ENCODE assay signal across 11 cellular contexts in the genomic region with DNA sequence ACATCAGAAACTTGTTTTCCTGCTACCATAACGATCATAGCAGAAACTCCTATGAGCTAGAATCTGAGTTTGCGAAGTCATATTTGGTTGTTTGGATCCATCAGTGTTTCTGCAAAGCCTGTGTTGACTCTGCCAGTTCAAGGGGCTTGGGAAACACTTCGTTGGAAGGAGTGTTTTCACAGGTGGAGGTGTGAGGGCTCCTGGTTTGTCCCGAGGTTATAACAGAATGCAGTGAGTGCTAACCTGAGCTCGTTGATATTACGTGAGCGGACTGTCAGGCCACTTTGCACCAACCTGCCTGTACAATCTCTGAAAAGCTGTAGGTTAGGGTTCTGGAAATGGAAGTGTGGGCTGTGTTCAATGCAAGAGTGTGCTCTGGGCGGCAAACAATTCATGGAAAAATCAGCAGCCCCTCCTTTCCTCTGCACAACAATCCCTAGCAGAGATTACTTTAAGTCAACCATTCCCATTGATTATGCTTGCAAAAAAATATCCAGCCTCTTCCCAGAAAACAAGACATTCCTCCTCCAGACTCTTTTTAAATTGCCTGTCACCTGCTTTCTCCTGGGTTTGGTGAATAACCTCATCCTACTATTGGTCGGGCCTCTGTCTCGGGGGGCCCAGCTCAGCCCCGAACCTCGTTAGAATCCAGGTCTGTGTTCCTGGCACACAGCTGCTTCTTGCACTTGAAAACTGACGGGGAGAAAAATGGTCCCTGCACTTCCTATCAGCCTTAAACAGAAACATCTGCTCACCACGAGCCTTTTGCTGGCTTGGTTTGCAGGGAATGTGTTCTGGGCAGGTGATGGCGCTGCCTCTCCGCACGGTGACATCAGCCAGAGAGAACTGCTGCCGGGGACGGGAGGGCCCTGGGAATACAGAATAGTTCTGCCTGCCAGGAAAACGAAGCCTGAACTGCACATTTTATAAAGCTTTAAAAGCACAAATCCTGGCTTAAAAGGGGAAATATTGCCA.
A peak's percentile ranks its signal among the peaks of the same experiment; 100 is the strongest.
DNase-seq lines count a peak whose midpoint lies in the region; ATAC-seq and TF ChIP-seq lines count a peak whose summit lies in the region.
"Had no signal": no experiment of that assay in that cellular context is flagged by ENCODE, and none has a peak within 500 bp of the region (broad histone marks: within the 10 kb centered on the region; RNA-seq: fewer than 3 reads in every experiment).

No MANE protein-coding gene starts in this region.

- no peaks in the 10 kb centered on the region for H3F3A ChIP-seq in smooth muscle cell (ENCODE audit: low read depth)

- H3K79me2 ChIP-seq in smooth muscle cell (ENCODE audit: low read depth), result no peaks in the 10 kb centered on the region

- H3K27ac ChIP-seq in gastroesophageal sphincter (no peak overlapping the region), smooth muscle cell (ENCODE audit: low read depth) (no peak overlapping the region)

- H3K4me1 ChIP-seq in gastroesophageal sphincter, result peaks cover 0 to 14% (median 6%) of the 10 kb centered on the region in 3 donors
- H3K4me1 ChIP-seq in smooth muscle cell (ENCODE audit: low read depth), result no peaks in the 10 kb centered on the region

- no peak for TF ChIP-seq POLR2A in gastroesophageal sphincter (IDR thresholded peaks at IDR 0.05)

- no peaks in the 10 kb centered on the region for H4K20me1 ChIP-seq in smooth muscle cell (ENCODE audit: low read depth)

- H2AFZ ChIP-seq in smooth muscle cell (ENCODE audit: low read depth), result no peak overlapping the region

- no peaks in the 10 kb centered on the region for H3K9me3 ChIP-seq in gastroesophageal sphincter
- H3K9me3 ChIP-seq in smooth muscle cell (replicated peaks; ENCODE audit: low read depth), result no peaks in the 10 kb centered on the region
- H3K9me3 ChIP-seq: MG63 had no signal

- WGBS in gastroesophageal sphincter (ENCODE audit: low coverage in 1 of 2), 2 donors, result 41 to 42% methylated on average over 14 of the region's 20 CpGs
- WGBS in smooth muscle cell (ENCODE audit: low lambda C conversion rate), result 52% methylated on average over 20 of the region's 20 CpGs

- H3K4me3 ChIP-seq in gastroesophageal sphincter, result no peak overlapping the region
- no peak overlapping the region for H3K4me3 ChIP-seq in smooth muscle cell
- H3K4me3 ChIP-seq: MG63 had no signal

- peak in 1 of 4 experiments; percentile 26 for TF ChIP-seq CTCF in gastroesophageal sphincter (IDR thresholded peaks at IDR 0.05)
- peak; percentile 10 for TF ChIP-seq CTCF in smooth muscle cell (IDR thresholded peaks at IDR 0.05; ENCODE audit: borderline replicate concordance, insufficient read depth, poor library complexity, severe bottlenecking)

- H3K9ac ChIP-seq in smooth muscle cell (ENCODE audit: low read depth), result no peak overlapping the region

- H3K4me2 ChIP-seq in smooth muscle cell, result no peak overlapping the region

- no peak for TF ChIP-seq EP300 in gastroesophageal sphincter (IDR thresholded peaks at IDR 0.05)

- no peaks in the 10 kb centered on the region for H3K36me3 ChIP-seq in gastroesophageal sphincter
- H3K36me3 ChIP-seq in smooth muscle cell (ENCODE audit: low read depth), result no peaks in the 10 kb centered on the region
- H3K36me3 ChIP-seq: MG63 had no signal

- H3K27me3 ChIP-seq in gastroesophageal sphincter (peaks cover 18% of the 10 kb centered on the region), smooth muscle cell (ENCODE audit: low read depth) (peaks cover 31% of the 10 kb centered on the region)
- H3K27me3 ChIP-seq: MG63 had no signal

- peak; percentile 88 for DNase-seq in DMS 273 (lab: John Stamatoyannopoulos, UW; ENCODE audit: unreplicated experiment)
- no peak for DNase-seq in DMS 273 treated with DMSO at 0.1 percent for 48 hours (lab: John Stamatoyannopoulos, UW)
- peak; percentile 65 for DNase-seq in NCI-H2196 treated with DMSO at 0.1 percent for 48 hours (lab: John Stamatoyannopoulos, UW; ENCODE audit: unreplicated experiment)
- DNase-seq in smooth muscle cell (lab: John Stamatoyannopoulos, UW; ENCODE audit: unreplicated experiment), result no peak
- no peak for DNase-seq in stimulated activated CD4-positive, alpha-beta T cell treated with anti-CD3 and anti-CD28 coated beads, Interleukin-4, amount 100 ng/mL, for 4 hours
- DNase-seq: activated naive CD4-positive, alpha-beta T cell treated with Interleukin-2 at 50 U/mL for 16 hours; MG63; stimulated activated naive B cell treated with anti-CD40 and anti-IgM and Interleukin-4, amounts not matched to agents 10 μg/mL and 1 μg/mL and 100 μg/mL, for 72 hours had no signal

- ATAC-seq in gastroesophageal sphincter (peak; percentile 28), HG03159 (IDR thresholded peaks at IDR 0.05; ENCODE audit: unreplicated experiment) (no peak), GM21717 (IDR thresholded peaks at IDR 0.05; ENCODE audit: unreplicated experiment) (no peak)
- ATAC-seq: stimulated activated naive B cell treated with anti-CD40 and anti-IgM and Interleukin-4, amounts not matched to agents 10 μg/mL and 1 μg/mL and 100 μg/mL, for 72 hours had no signal

Comparison
In these comparisons a context has a peak if more than half of its experiments do, and no peak if none do; other contexts are left out.
1. DNase-seq: peak in DMS 273 (single experiment) and NCI-H2196 treated with DMSO at 0.1 percent for 48 hours (single experiment); none in DMS 273 treated with DMSO at 0.1 percent for 48 hours (single experiment), smooth muscle cell (single experiment) and stimulated activated CD4-positive, alpha-beta T cell treated with anti-CD3 and anti-CD28 coated beads, Interleukin-4, amount 100 ng/mL, for 4 hours (0 of 2).